18 cellular contexts compared by ENCODE assay signal in genomic region chr2:69592511-69592910, GRCh38. TPM values are rescaled to one million over a fixed set of nuclear protein-coding genes. Genes with fewer than 3 reads are reported as not detected.
A peak's percentile ranks its signal among the peaks of the same experiment; 100 is the strongest.
DNase-seq lines count a peak whose midpoint lies in the region; ATAC-seq and TF ChIP-seq lines count a peak whose summit lies in the region.
"Had no signal": no experiment of that assay in that cellular context is flagged by ENCODE, and none has a peak within 500 bp of the region (broad histone marks: within the 10 kb centered on the region; RNA-seq: fewer than 3 reads in every experiment).

No MANE protein-coding gene starts in this region.

- H3K27ac ChIP-seq in CD8-positive, alpha-beta T cell (ENCODE audit: low read depth, low read length) = no peak overlapping the region
- H3K27ac ChIP-seq in psoas muscle = peak overlapping the region; percentile 78
- H3K27ac ChIP-seq in substantia nigra (ENCODE audit: low read depth, low read length, poor library complexity, severe bottlenecking) = no peak overlapping the region
- H3K27ac ChIP-seq: BLaER1 treated with 17β-estradiol and CSF1 and Interleukin-3, amounts not matched to agents 10 nM and 100 nM; GM23248 had no signal

- POLR2A ChIA-PET in CD8-positive, alpha-beta T cell (lab: Charles Lee) = no interaction called here

- H3K27me3 Mint-ChIP-seq in activated naive CD4-positive, alpha-beta T cell treated with anti-CD3 and anti-CD28 coated beads, Interleukin-2, amount 10 ng/mL, durations not matched to agents 7 days and 5 days = no peaks in the 10 kb centered on the region
- no peaks in the 10 kb centered on the region for H3K27me3 Mint-ChIP-seq in CD8-positive, alpha-beta T cell (ENCODE audit: low read depth)
- H3K27me3 Mint-ChIP-seq in activated naive CD8-positive, alpha-beta T cell treated with anti-CD3 and anti-CD28 coated beads for 36 hours = no peaks in the 10 kb centered on the region

- ATAC-seq in CD8-positive, alpha-beta T cell = no peak
- no peak for ATAC-seq in psoas muscle
- ATAC-seq: HepG2 had no signal

- H3K9me3 ChIP-seq in CD8-positive, alpha-beta T cell (ENCODE audit: low read length) = no peaks in the 10 kb centered on the region
- H3K9me3 ChIP-seq in psoas muscle = no peaks in the 10 kb centered on the region
- H3K9me3 ChIP-seq: HAP-1 had no signal

- H3K4me3 Mint-ChIP-seq in activated naive CD4-positive, alpha-beta T cell treated with anti-CD3 and anti-CD28 coated beads, Interleukin-2, amount 10 ng/mL, durations not matched to agents 7 days and 5 days = no peak overlapping the region
- no peak overlapping the region for H3K4me3 Mint-ChIP-seq in CD8-positive, alpha-beta T cell
- no peak overlapping the region for H3K4me3 Mint-ChIP-seq in activated naive CD8-positive, alpha-beta T cell treated with anti-CD3 and anti-CD28 coated beads for 36 hours

- intact Hi-C loops in CD8-positive, alpha-beta T cell (cut with DNase I, micrococcal nuclease) = no loop called here
- intact Hi-C loops in psoas muscle (cut with DNase I) = no loop called here

- H3K4me1 Mint-ChIP-seq in activated naive CD4-positive, alpha-beta T cell treated with anti-CD3 and anti-CD28 coated beads, Interleukin-2, amount 10 ng/mL, durations not matched to agents 7 days and 5 days = peaks cover 66% of the 10 kb centered on the region
- H3K4me1 Mint-ChIP-seq in CD8-positive, alpha-beta T cell (ENCODE audit: low read depth) = peaks cover 85% of the 10 kb centered on the region
- H3K4me1 Mint-ChIP-seq in activated naive CD8-positive, alpha-beta T cell treated with anti-CD3 and anti-CD28 coated beads for 36 hours = peaks cover 72% of the 10 kb centered on the region

- no peak for TF ChIP-seq CTCF in CD8-positive, alpha-beta T cell (IDR thresholded peaks at IDR 0.05)
- TF ChIP-seq CTCF in psoas muscle (IDR thresholded peaks at IDR 0.05) = no peak

- H3K27me3 ChIP-seq in CD8-positive, alpha-beta T cell (ENCODE audit: insufficient read depth, low read length) = no peaks in the 10 kb centered on the region
- no peaks in the 10 kb centered on the region for H3K27me3 ChIP-seq in psoas muscle (ENCODE audit: insufficient read depth in 3 of 3, low read length in 2 of 3)
- H3K27me3 ChIP-seq: BLaER1 treated with 17β-estradiol and CSF1 and Interleukin-3, amounts not matched to agents 10 nM and 100 nM had no signal

- CTCF ChIA-PET in activated naive CD4-positive, alpha-beta T cell treated with anti-CD3 and anti-CD28 coated beads, Interleukin-2, amount 10 ng/mL, durations not matched to agents 7 days and 5 days (lab: Charles Lee) = no interaction called here
- CTCF ChIA-PET in CD8-positive, alpha-beta T cell (lab: Charles Lee) = no interaction called here

- no peak overlapping the region for H3K4me3 ChIP-seq in CD8-positive, alpha-beta T cell (ENCODE audit: low read depth, low read length)
- no peak overlapping the region for H3K4me3 ChIP-seq in psoas muscle
- H3K4me3 ChIP-seq: BLaER1 treated with 17β-estradiol and CSF1 and Interleukin-3, amounts not matched to agents 10 nM and 100 nM; GM23248; HAP-1 had no signal

- no peaks in the 10 kb centered on the region for H3K36me3 ChIP-seq in CD8-positive, alpha-beta T cell (ENCODE audit: insufficient read depth, low read length)
- H3K36me3 ChIP-seq in psoas muscle (ENCODE audit: insufficient read depth in 1 of 2, low read depth in 1 of 2) = no peaks in the 10 kb centered on the region
- H3K36me3 ChIP-seq: HAP-1 had no signal

- no peak for DNase-seq in activated naive CD4-positive, alpha-beta T cell treated with anti-CD3 and anti-CD28 coated beads, Interleukin-2, amount 10 ng/mL, durations not matched to agents 7 days and 5 days
- DNase-seq in activated naive CD4-positive, alpha-beta T cell treated with anti-CD3 and anti-CD28 coated beads, Interleukin-2, amount 50 U/mL, for 16 hours = no peak
- DNase-seq in CD8-positive, alpha-beta T cell = no peak
- no peak for DNase-seq in activated naive CD8-positive, alpha-beta T cell treated with anti-CD3 and anti-CD28 coated beads for 36 hours
- DNase-seq in psoas muscle (no peak), hypothalamus (lab: John Stamatoyannopoulos, UW) (no peak), substantia nigra (lab: John Stamatoyannopoulos, UW) (no peak)
- DNase-seq: COR-L47, DMS 273 treated with DMSO at 0.1 percent for 48 hours, DND-41, GM23248, NCI-H1694 treated with DMSO at 0.1 percent for 48 hours, NCI-H774, OCI-M1, SHP77 treated with DMSO at 0.1 percent for 48 hours had no signal

- peaks cover 46% of the 10 kb centered on the region for H3K36me3 Mint-ChIP-seq in activated naive CD4-positive, alpha-beta T cell treated with anti-CD3 and anti-CD28 coated beads, Interleukin-2, amount 10 ng/mL, durations not matched to agents 7 days and 5 days
- peaks cover 38% of the 10 kb centered on the region for H3K36me3 Mint-ChIP-seq in CD8-positive, alpha-beta T cell
- peaks cover 40% of the 10 kb centered on the region for H3K36me3 Mint-ChIP-seq in activated naive CD8-positive, alpha-beta T cell treated with anti-CD3 and anti-CD28 coated beads for 36 hours

- peak overlapping the region; percentile 19 for H3K27ac Mint-ChIP-seq in activated naive CD4-positive, alpha-beta T cell treated with anti-CD3 and anti-CD28 coated beads, Interleukin-2, amount 10 ng/mL, durations not matched to agents 7 days and 5 days
- peak overlapping the region; percentile 73 for H3K27ac Mint-ChIP-seq in CD8-positive, alpha-beta T cell
- H3K27ac Mint-ChIP-seq in activated naive CD8-positive, alpha-beta T cell treated with anti-CD3 and anti-CD28 coated beads for 36 hours = peak overlapping the region; percentile 65

- H3K9me3 Mint-ChIP-seq in activated naive CD4-positive, alpha-beta T cell treated with anti-CD3 and anti-CD28 coated beads, Interleukin-2, amount 10 ng/mL, durations not matched to agents 7 days and 5 days = no peaks in the 10 kb centered on the region
- H3K9me3 Mint-ChIP-seq in CD8-positive, alpha-beta T cell = no peaks in the 10 kb centered on the region
- no peaks in the 10 kb centered on the region for H3K9me3 Mint-ChIP-seq in activated naive CD8-positive, alpha-beta T cell treated with anti-CD3 and anti-CD28 coated beads for 36 hours

- peaks cover 62% of the 10 kb centered on the region for H3K4me1 ChIP-seq in CD8-positive, alpha-beta T cell (ENCODE audit: insufficient read depth, low read length)
- peaks cover 76% of the 10 kb centered on the region for H3K4me1 ChIP-seq in psoas muscle
- H3K4me1 ChIP-seq: HAP-1 had no signal

RNA-seq across cellular contexts. Expression of gene AAK1, which starts 51.0 kb away (rescaled TPM):
- 100 to 1,000 TPM; 156 to 174 TPM for total RNA-seq in CD8-positive, alpha-beta T cell
- total RNA-seq in activated naive CD8-positive, alpha-beta T cell treated with anti-CD3 and anti-CD28 coated beads for 36 hours = 10 to 100 TPM; 78.3 to 85.4 TPM
- total RNA-seq in psoas muscle = 10 to 100 TPM; 52.5 to 95.2 (median 65.0) TPM
- polyA plus RNA-seq in psoas muscle = 10 to 100 TPM in 2 of 3 donors, 1 to 10 TPM in 1; 7.8 to 21.9 (median 14.7) TPM

Comparison
In these comparisons a context has a peak if more than half of its experiments do, and no peak if none do; other contexts are left out.
1. H3K27ac Mint-ChIP-seq: peak in every context shown above with its lines; median percentile 73 in CD8-positive, alpha-beta T cell; 65 in activated naive CD8-positive, alpha-beta T cell treated with anti-CD3 and anti-CD28 coated beads for 36 hours; 19 in activated naive CD4-positive, alpha-beta T cell treated with anti-CD3 and anti-CD28 coated beads, Interleukin-2, amount 10 ng/mL, durations not matched to agents 7 days and 5 days.